ENCODE assay signal across 12 cellular contexts in the genomic region with DNA sequence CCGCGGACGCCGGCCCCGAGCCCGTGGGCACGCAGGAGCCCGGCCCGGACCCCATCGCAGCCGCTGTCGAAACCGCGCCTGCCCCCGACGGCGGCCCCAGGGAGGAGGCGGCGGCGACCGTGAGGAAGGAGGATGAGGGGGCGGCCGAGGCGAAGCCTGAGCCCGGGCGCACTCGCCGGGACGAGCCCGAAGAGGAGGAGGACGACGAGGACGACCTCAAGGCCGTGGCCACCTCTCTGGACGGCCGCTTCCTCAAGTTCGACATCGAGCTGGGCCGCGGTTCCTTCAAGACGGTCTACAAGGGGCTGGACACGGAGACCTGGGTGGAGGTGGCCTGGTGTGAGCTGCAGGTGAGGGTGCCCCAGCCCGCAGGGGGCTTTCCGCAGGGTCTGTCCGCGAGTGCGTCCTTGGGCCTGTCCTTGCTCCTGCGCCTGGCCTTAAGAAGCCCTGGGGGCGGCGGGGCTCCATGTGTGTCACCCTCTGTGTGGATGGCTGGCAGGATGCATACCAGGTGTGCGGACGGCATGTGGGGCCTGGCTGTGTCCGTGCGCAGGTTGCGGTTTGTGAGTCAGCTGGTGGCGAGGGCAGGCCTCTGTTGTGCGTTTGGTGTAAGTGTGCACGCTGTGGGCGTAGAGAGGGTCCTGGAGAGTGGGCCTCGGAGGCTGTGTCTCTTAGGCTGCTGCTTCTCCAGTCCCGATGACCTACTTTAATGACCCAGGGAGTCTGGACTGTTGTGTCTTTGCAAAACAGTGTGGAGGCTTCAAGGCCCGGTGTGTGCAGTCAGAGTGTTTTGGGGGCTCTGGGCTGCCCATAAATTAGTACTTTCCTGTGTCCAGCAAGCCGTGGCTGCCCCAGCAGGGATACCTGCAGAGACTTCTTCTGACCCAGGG. TPM values are rescaled to one million over a fixed set of nuclear protein-coding genes. Genes with fewer than 3 reads are reported as not detected.
DNase-seq lines count a peak whose midpoint lies in the region; ATAC-seq and TF ChIP-seq lines count a peak whose summit lies in the region.
"Had no signal": no experiment of that assay in that cellular context is flagged by ENCODE, and none has a peak within 500 bp of the region (broad histone marks: within the 10 kb centered on the region; RNA-seq: fewer than 3 reads in every experiment).

No MANE protein-coding gene starts in this region.

- H3K9me3 ChIP-seq in heart left ventricle (no peaks in the 10 kb centered on the region), body of pancreas (no peaks in the 10 kb centered on the region)

- H3K4me3 ChIP-seq in heart left ventricle (peak overlapping the region; percentile 29 to 82 (median 60)), body of pancreas (no peak overlapping the region)

- peaks cover 13% of the 10 kb centered on the region for H3K4me1 Mint-ChIP-seq in mesothelial cell of epicardium
- H3K4me1 Mint-ChIP-seq in type B pancreatic cell (ENCODE audit: unreplicated experiment), result peaks cover 19% of the 10 kb centered on the region

- H3K27me3 ChIP-seq in heart left ventricle (peaks cover 0 to 42% (median 0%) of the 10 kb centered on the region in 9 donors), body of pancreas (no peaks in the 10 kb centered on the region)

- H3K9me3 Mint-ChIP-seq in mesothelial cell of epicardium (no peaks in the 10 kb centered on the region), type B pancreatic cell (no peaks in the 10 kb centered on the region)

- H3K27ac Mint-ChIP-seq in mesothelial cell of epicardium (peak overlapping the region; percentile 9), type B pancreatic cell (peak overlapping the region; percentile 41)

- H3K4me3 Mint-ChIP-seq in mesothelial cell of epicardium, result peak overlapping the region; percentile 61
- peak overlapping the region; percentile 85 for H3K4me3 Mint-ChIP-seq in type B pancreatic cell

- intact Hi-C loops in heart left ventricle (cut with DNase I) (loop anchor here in 1 of 10 donors (2.0 to 5.0 kb wide), 2 partner anchors 21 to 62 kb away; no protein-coding TSS in a partner anchor), cardiac septum (cut with DNase I) (no loop called here), body of pancreas (cut with DNase I) (loop anchor here (10.0 kb wide), 1 partner anchor 269 kb away; the partner anchor contains the start of genes FAM120A and FAM120AOS)

- H3K4me1 ChIP-seq in heart left ventricle, result peaks cover 3 to 76% (median 19%) of the 10 kb centered on the region in 12 donors
- peaks cover 77% of the 10 kb centered on the region for H3K4me1 ChIP-seq in body of pancreas

- DNase-seq in heart left ventricle (peak in 2 of 5 donors; percentile 29 to 57), cardiac septum (ENCODE audit: low spot score) (no peak), body of pancreas (peak in 3 of 4 donors; percentile 37 to 52 (median 51)), mesothelial cell of epicardium (ENCODE audit: low spot score in 2 of 2, unreplicated experiment in 2 of 2) (no peak), type B pancreatic cell (ENCODE audit: extremely low spot score, unreplicated experiment) (no peak), NCI-H774 (lab: John Stamatoyannopoulos, UW) (no peak)
- DNase-seq in activated effector memory CD4-positive, alpha-beta T cell treated with anti-CD3 and anti-CD28 coated beads, Interleukin-2, amount 50 U/mL, for 16 hours, result no peak
- DNase-seq: activated CD8-positive, alpha-beta memory T cell treated with anti-CD3 and anti-CD28 coated beads for 24 hours; KG1 had no signal

- H3K27me3 Mint-ChIP-seq in mesothelial cell of epicardium (ENCODE audit: low read depth) (peaks cover 61% of the 10 kb centered on the region), type B pancreatic cell (peaks cover 21% of the 10 kb centered on the region)

- TF ChIP-seq CTCF in heart left ventricle (IDR thresholded peaks at IDR 0.05) (no peak), body of pancreas (IDR thresholded peaks at IDR 0.05) (no peak), mesothelial cell of epicardium (IDR thresholded peaks at IDR 0.05; ENCODE audit: unreplicated experiment) (no peak), type B pancreatic cell (conservative IDR thresholded peaks at IDR 0.05) (no peak)

- ATAC-seq in heart left ventricle, result no peak
- no peak for ATAC-seq in body of pancreas
- ATAC-seq in GM18868 (IDR thresholded peaks at IDR 0.05; ENCODE audit: unreplicated experiment), result no peak

- TF ChIP-seq POLR2A in heart left ventricle (IDR thresholded peaks at IDR 0.05) (no peak), body of pancreas (IDR thresholded peaks at IDR 0.05) (peak in 1 of 3 donors; percentile 22)

- H3K36me3 Mint-ChIP-seq in mesothelial cell of epicardium (no peaks in the 10 kb centered on the region), type B pancreatic cell (peaks cover 3% of the 10 kb centered on the region)

- 31 to 51% (median 42%) methylated on average over 35 to 63 of the region's 63 CpGs for WGBS in heart left ventricle, 4 donors
- WGBS in body of pancreas, 2 donors, result 25 to 57% methylated on average over 28 to 61 of the region's 63 CpGs

- H3K27ac ChIP-seq in heart left ventricle, result peak overlapping the region; percentile 62 to 98 (median 87)
- peak overlapping the region; percentile 54 to 90 (median 84) for H3K27ac ChIP-seq in body of pancreas

- no peaks in the 10 kb centered on the region for H3K36me3 ChIP-seq in heart left ventricle
- H3K36me3 ChIP-seq in body of pancreas (replicated peaks in 1 of 2; ENCODE audit: insufficient read depth in 1 of 2, low read depth in 2 of 2), result no peaks in the 10 kb centered on the region

RNA-seq across cellular contexts. Expression of gene WNK2, which starts 1.6 kb away (rescaled TPM):
- 100 to 1,000 TPM; 107 to 206 (median 129) TPM for total RNA-seq in heart left ventricle
- polyA plus RNA-seq in heart left ventricle, result 10 to 100 TPM; 29.4 to 97.5 TPM
- total RNA-seq in cardiac septum, result 123 TPM
- total RNA-seq in body of pancreas, result 100 to 1,000 TPM in 1 of 2 donors, 10 to 100 TPM in 1; 85.4 to 173 TPM
- total RNA-seq in mesothelial cell of epicardium, result 57.0 to 66.0 TPM (median 57.5 TPM) in 3 replicates
- 47.2 and 75.5 TPM in 2 replicates for total RNA-seq in type B pancreatic cell (ENCODE audit: low replicate concordance)
- total RNA-seq: RPMI7951 had no signal
- polyA plus RNA-seq: keratinocyte had no signal

RNA-seq across cellular contexts. Expression of gene NINJ1, which starts 51.5 kb away (rescaled TPM):
- total RNA-seq in heart left ventricle (10 to 100 TPM; 42.2 to 96.1 (median 56.3) TPM), cardiac septum (46.4 TPM), body of pancreas (10 to 100 TPM; 32.6 to 32.9 TPM), mesothelial cell of epicardium (33.7 to 35.6 TPM (median 34.7 TPM) in 3 replicates), type B pancreatic cell (ENCODE audit: low replicate concordance) (19.4 and 21.6 TPM in 2 replicates)
- 10 to 100 TPM; 52.0 to 52.9 TPM for polyA plus RNA-seq in heart left ventricle

Comparison
In these comparisons a context has a peak if more than half of its experiments do, and no peak if none do; other contexts are left out.
1. DNase-seq: peak in body of pancreas (3 of 4); none in cardiac septum (single experiment), mesothelial cell of epicardium (0 of 2), type B pancreatic cell (single experiment), activated effector memory CD4-positive, alpha-beta T cell treated with anti-CD3 and anti-CD28 coated beads, Interleukin-2, amount 50 U/mL, for 16 hours (single experiment) and NCI-H774 (single experiment).
2. H3K4me3 ChIP-seq: peak in heart left ventricle (12 of 12); none in body of pancreas (0 of 2).